19 cellular contexts compared by ENCODE assay signal in genomic region chr4:7466904-7467303, GRCh38. TPM values are rescaled to one million over a fixed set of nuclear protein-coding genes. Genes with fewer than 3 reads are reported as not detected.
"Had no signal": no experiment of that assay in that cellular context is flagged by ENCODE, and none has a peak within 500 bp of the region (broad histone marks: within the 10 kb centered on the region; RNA-seq: fewer than 3 reads in every experiment).

No MANE protein-coding gene starts in this region.

- H3K4me3 ChIP-seq: cardiac muscle cell, coronary artery, gastroesophageal sphincter, lower lobe of right lung, psoas muscle, tibial nerve, vagina had no signal

- H3K27me3 ChIP-seq: cardiac muscle cell, gastroesophageal sphincter, tibial nerve, vagina had no signal

- ATAC-seq: gastroesophageal sphincter; lower lobe of right lung; naive thymus-derived CD4-positive, alpha-beta T cell; psoas muscle had no signal

- DNase-seq: activated CD4-positive, alpha-beta memory T cell treated with anti-CD3 and anti-CD28 coated beads, Interleukin-2, amount 10 ng/mL, durations not matched to agents 7 days and 5 days; activated naive CD4-positive, alpha-beta T cell; effector memory CD4-positive, alpha-beta T cell; left cardiac atrium; lower lobe of right lung; naive thymus-derived CD4-positive, alpha-beta T cell; psoas muscle; stimulated activated CD4-positive, alpha-beta T cell treated with anti-CD3 and anti-CD28 coated beads, Interleukin-4, amount 100 ng/mL, for 4 hours; T-helper 1 cell had no signal

- H3K36me3 ChIP-seq: cardiac muscle cell, gastroesophageal sphincter, lower lobe of right lung, neutrophil, tibial nerve, vagina had no signal

- H3K9me3 ChIP-seq: lower lobe of right lung, neutrophil, psoas muscle, vagina had no signal

- H3K4me1 ChIP-seq: lower lobe of right lung, psoas muscle, vagina had no signal

- H3K27ac ChIP-seq: cardiac muscle cell, coronary artery, gastroesophageal sphincter, lower lobe of right lung, neutrophil, psoas muscle, tibial nerve, vagina, VCaP had no signal

RNA-seq across cellular contexts. Expression of gene PSAPL1, which starts 32.2 kb away (rescaled TPM):
- total RNA-seq: activated CD4-positive, alpha-beta memory T cell treated with anti-CD3 and anti-CD28 coated beads, Interleukin-2, amount 10 ng/mL, durations not matched to agents 7 days and 5 days; fibroblast of lung; left cardiac atrium; lower lobe of right lung; mononuclear cell; naive thymus-derived CD4-positive, alpha-beta T cell; psoas muscle; skeletal muscle tissue; vagina had no signal
